ENCODE assay signal across 21 cellular contexts in the genomic region with DNA sequence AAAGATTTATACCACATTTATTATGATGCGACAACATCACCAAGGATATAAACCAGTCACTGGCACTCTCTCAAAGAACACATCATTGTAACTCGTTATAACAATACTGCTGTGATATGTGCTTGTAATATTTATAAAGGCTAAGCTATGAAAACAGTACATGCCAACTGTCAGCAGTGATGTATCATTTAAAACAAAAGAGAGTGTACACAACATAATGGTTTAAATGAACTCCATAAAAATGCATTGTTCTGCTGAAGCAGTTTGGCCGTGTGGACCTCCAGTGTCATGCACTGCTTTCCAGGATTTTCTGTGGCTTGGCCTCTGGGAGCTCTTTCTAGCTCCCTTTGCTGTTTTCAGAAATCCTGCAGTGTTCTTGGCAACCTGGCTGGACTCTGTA.
DNase-seq lines count a peak whose midpoint lies in the region; ATAC-seq and TF ChIP-seq lines count a peak whose summit lies in the region.
"Had no signal": no experiment of that assay in that cellular context is flagged by ENCODE, and none has a peak within 500 bp of the region (broad histone marks: within the 10 kb centered on the region; RNA-seq: fewer than 3 reads in every experiment).

No MANE protein-coding gene starts in this region.

- H3K4me2 ChIP-seq in GM23248 (ENCODE audit: unreplicated experiment) = no peak overlapping the region
- no peak overlapping the region for H3K4me2 ChIP-seq in hepatocyte

- ATAC-seq in SK-N-SH treated with all-trans-retinoic acid at 6 μM for 48 hours (peak; percentile 74), GM21786 (IDR thresholded peaks at IDR 0.05; ENCODE audit: unreplicated experiment) (no peak)
- ATAC-seq: activated CD4-positive, alpha-beta T cell treated with anti-CD3 and anti-CD28 coated beads for 36 hours; activated CD8-positive, alpha-beta memory T cell treated with anti-CD3 and anti-CD28 coated beads, Interleukin-2, amount 10 ng/mL, durations not matched to agents 7 days and 5 days had no signal

- H3K9ac ChIP-seq in GM23248 = no peak overlapping the region

- H3K36me3 ChIP-seq in GM23248 (ENCODE audit: low read depth) (no peaks in the 10 kb centered on the region), hepatocyte (replicated peaks; ENCODE audit: insufficient read depth, low read depth) (no peaks in the 10 kb centered on the region)
- H3K36me3 ChIP-seq: neutrophil had no signal

- no peak for TF ChIP-seq CTCF in AG10803 (conservative IDR thresholded peaks at IDR 0.05; ENCODE audit: low read length)
- TF ChIP-seq CTCF in hepatocyte (IDR thresholded peaks at IDR 0.05; ENCODE audit: poor library complexity) = no peak

- H4K20me1 ChIP-seq in GM23248 (ENCODE audit: insufficient read depth) (no peaks in the 10 kb centered on the region), hepatocyte (ENCODE audit: insufficient read depth, poor library complexity, severe bottlenecking) (no peaks in the 10 kb centered on the region)

- H3K9me2 ChIP-seq in GM23248 (ENCODE audit: insufficient read depth) (no peaks in the 10 kb centered on the region), hepatocyte (replicated peaks; ENCODE audit: insufficient read depth) (no peaks in the 10 kb centered on the region)

- H3K9me3 ChIP-seq in GM23248 (ENCODE audit: low read depth) (no peaks in the 10 kb centered on the region), hepatocyte (ENCODE audit: low read depth) (no peaks in the 10 kb centered on the region)
- H3K9me3 ChIP-seq: neutrophil had no signal

- H3K4me3 ChIP-seq in AG10803 (ENCODE audit: low read length) (no peak overlapping the region), GM23248 (no peak overlapping the region), hepatocyte (no peak overlapping the region)

- H3K4me1 ChIP-seq in GM23248 (ENCODE audit: insufficient read depth) (peaks cover 19% of the 10 kb centered on the region), hepatocyte (ENCODE audit: insufficient read depth) (peaks cover 2% of the 10 kb centered on the region)

- H3F3A ChIP-seq in GM23248 (ENCODE audit: insufficient read depth) = peaks cover 14% of the 10 kb centered on the region

- H3K27ac ChIP-seq in GM23248 = no peak overlapping the region
- H3K27ac ChIP-seq in hepatocyte = no peak overlapping the region
- H3K27ac ChIP-seq: epithelial cell of prostate, neutrophil had no signal

- H3K79me2 ChIP-seq in GM23248 (ENCODE audit: insufficient read depth) = no peaks in the 10 kb centered on the region
- H3K79me2 ChIP-seq in hepatocyte = no peaks in the 10 kb centered on the region

- H3K27me3 ChIP-seq in GM23248 (replicated peaks; ENCODE audit: insufficient read depth) (no peaks in the 10 kb centered on the region; the same call in 1 of the 2 replicates), hepatocyte (peaks cover 3% of the 10 kb centered on the region)

- in situ Hi-C loops in GM23248 (cut with MboI) = no loop called here

- DNase-seq in AG10803 (ENCODE audit: low read depth) (peak; percentile 89), GM23248 (peak; percentile 41), hepatocyte (ENCODE audit: low spot score) (peak; percentile 14), NCI-H510A treated with DMSO at 0.1 percent for 48 hours (lab: John Stamatoyannopoulos, UW) (no peak), SW480 (ENCODE audit: low spot score) (no peak), pons (ENCODE audit: low spot score) (no peak)
- DNase-seq: ACHN; activated CD4-positive, alpha-beta T cell treated with anti-CD3 and anti-CD28 coated beads for 36 hours; activated CD8-positive, alpha-beta memory T cell treated with anti-CD3 and anti-CD28 coated beads, Interleukin-2, amount 10 ng/mL, durations not matched to agents 7 days and 5 days; activated naive CD8-positive, alpha-beta T cell treated with anti-CD3 and anti-CD28 coated beads, Interleukin-2, amount 10 ng/mL, durations not matched to agents 7 days and 5 days; CD4-positive, CD25-positive, alpha-beta regulatory T cell; DMS53; NCI-H1436; NCI-H446; retina; stimulated activated CD4-positive, alpha-beta T cell treated with anti-CD3 and anti-CD28 coated beads, Interleukin-12 subunit alpha, Interleukin-12 subunit beta, amount 100 ng/mL, for 4 hours; stimulated activated CD8-positive, alpha-beta memory T cell treated with anti-CD3 and anti-CD28 coated beads, Interleukin-4, amount 100 ng/mL, for 48 hours had no signal

- 54 to 56% methylated on average over 3 of the region's 3 CpGs for WGBS in GM23248 (ENCODE audit: low coverage in 1 of 2, low lambda C conversion rate in 2 of 2, missing lambda C conversion rate in 2 of 2), 2 experiments
- 47% methylated on average over 3 of the region's 3 CpGs for WGBS in hepatocyte (ENCODE audit: low lambda C conversion rate, missing lambda C conversion rate)

- H2AFZ ChIP-seq in GM23248 = no peak overlapping the region
- no peak overlapping the region for H2AFZ ChIP-seq in hepatocyte

TF ChIP-seq in SK-N-SH treated with all-trans-retinoic acid at 6 μM for 48 hours, 23 proteins besides CTCF, POLR2A, EP300 and RAD21:
- no peak for TF ChIP-seq ZFP30 (CRISPR knock-in tag; IDR thresholded peaks at IDR 0.05)
- peak; percentile 89 for TF ChIP-seq TOX (CRISPR knock-in tag; IDR thresholded peaks at IDR 0.05; ENCODE audit: borderline replicate concordance)
- TF ChIP-seq SNAI2 (CRISPR knock-in tag; IDR thresholded peaks at IDR 0.05) = no peak
- no peak for TF ChIP-seq TCF4 (CRISPR knock-in tag; IDR thresholded peaks at IDR 0.05; ENCODE audit: borderline replicate concordance)
- no peak for TF ChIP-seq ZNF70 (CRISPR knock-in tag; IDR thresholded peaks at IDR 0.05)
- no peak for TF ChIP-seq RARB (CRISPR knock-in tag; IDR thresholded peaks at IDR 0.05)
- TF ChIP-seq, protein P1, sequence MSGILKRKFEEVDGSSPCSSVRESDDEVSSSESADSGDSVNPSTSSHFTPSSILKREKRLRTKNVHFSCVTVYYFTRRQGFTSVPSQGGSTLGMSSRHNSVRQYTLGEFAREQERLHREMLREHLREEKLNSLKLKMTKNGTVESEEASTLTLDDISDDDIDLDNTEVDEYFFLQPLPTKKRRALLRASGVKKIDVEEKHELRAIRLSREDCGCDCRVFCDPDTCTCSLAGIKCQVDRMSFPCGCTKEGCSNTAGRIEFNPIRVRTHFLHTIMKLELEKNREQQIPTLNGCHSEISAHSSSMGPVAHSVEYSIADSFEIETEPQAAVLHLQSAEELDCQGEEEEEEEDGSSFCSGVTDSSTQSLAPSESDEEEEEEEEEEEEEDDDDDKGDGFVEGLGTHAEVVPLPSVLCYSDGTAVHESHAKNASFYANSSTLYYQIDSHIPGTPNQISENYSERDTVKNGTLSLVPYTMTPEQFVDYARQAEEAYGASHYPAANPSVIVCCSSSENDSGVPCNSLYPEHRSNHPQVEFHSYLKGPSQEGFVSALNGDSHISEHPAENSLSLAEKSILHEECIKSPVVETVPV (CRISPR knock-in tag; IDR thresholded peaks at IDR 0.05) = no peak

Comparison
In these comparisons a context has a peak if more than half of its experiments do, and no peak if none do; other contexts are left out.
1. DNase-seq: peak in AG10803 (single experiment), GM23248 (single experiment) and hepatocyte (single experiment); none in NCI-H510A treated with DMSO at 0.1 percent for 48 hours (single experiment), SW480 (single experiment) and pons (single experiment).